14 cellular contexts compared by ENCODE assay signal in genomic region chr19:10686661-10687517, GRCh38. TPM values are rescaled to one million over a fixed set of nuclear protein-coding genes. Genes with fewer than 3 reads are reported as not detected.
DNase-seq lines count a peak whose midpoint lies in the region; ATAC-seq and TF ChIP-seq lines count a peak whose summit lies in the region.
"Had no signal": no experiment of that assay in that cellular context is flagged by ENCODE, and none has a peak within 500 bp of the region (broad histone marks: within the 10 kb centered on the region; RNA-seq: fewer than 3 reads in every experiment).

No MANE protein-coding gene starts in this region.

- H3K36me3 Mint-ChIP-seq in stimulated activated effector memory CD8-positive, alpha-beta T cell treated with anti-CD3 and anti-CD28 coated beads, Interleukin-12 subunit alpha, Interleukin-12 subunit beta, amount 100 ng/mL, for 72 hours: peaks cover 96% of the 10 kb centered on the region

- H3K27ac ChIP-seq in left ventricle myocardium inferior (replicated peaks): peak overlapping the region; percentile 45

- no peak overlapping the region for H3K4me3 ChIP-seq in choroid plexus epithelial cell (ENCODE audit: low read depth, low read length)
- no peak overlapping the region for H3K4me3 ChIP-seq in left ventricle myocardium inferior
- H3K4me3 ChIP-seq: lung had no signal

- ATAC-seq in stimulated activated effector memory CD8-positive, alpha-beta T cell treated with anti-CD3 and anti-CD28 coated beads, Interleukin-12 subunit alpha, Interleukin-12 subunit beta, amount 100 ng/mL, for 72 hours: no peak
- ATAC-seq: sciatic nerve had no signal

- DNase-seq in NCI-H748 (lab: John Stamatoyannopoulos, UW; ENCODE audit: unreplicated experiment): peak; percentile 7
- DNase-seq in NCI-H748 treated with DMSO at 0.1 percent for 48 hours (lab: John Stamatoyannopoulos, UW): no peak
- DNase-seq in choroid plexus epithelial cell (ENCODE audit: low read depth): peak; percentile 18
- DNase-seq in left ventricle myocardium inferior: peak; percentile 73
- no peak for DNase-seq in stimulated activated effector memory CD8-positive, alpha-beta T cell treated with anti-CD3 and anti-CD28 coated beads, Interleukin-12 subunit alpha, Interleukin-12 subunit beta, amount 100 ng/mL, for 72 hours (ENCODE audit: low spot score in 2 of 2)
- no peak for DNase-seq in GM03348 (ENCODE audit: low spot score)
- no peak for DNase-seq in activated effector memory CD4-positive, alpha-beta T cell treated with anti-CD3 and anti-CD28 coated beads, Interleukin-2, amount 50 U/mL, for 16 hours
- no peak for DNase-seq in GM19238 (ENCODE audit: insufficient read length, low spot score)
- DNase-seq: ACHN, GOT3, NCI-H446 treated with DMSO at 0.1 percent for 48 hours, SHP77 had no signal

- intact Hi-C loops in left ventricle myocardium inferior (cut with micrococcal nuclease): no loop called here

- H3K9me3 ChIP-seq in left ventricle myocardium inferior (replicated peaks): no peaks in the 10 kb centered on the region

- no peaks in the 10 kb centered on the region for H3K9me3 Mint-ChIP-seq in stimulated activated effector memory CD8-positive, alpha-beta T cell treated with anti-CD3 and anti-CD28 coated beads, Interleukin-12 subunit alpha, Interleukin-12 subunit beta, amount 100 ng/mL, for 72 hours

- H3K27me3 ChIP-seq in left ventricle myocardium inferior (ENCODE audit: low read depth): no peaks in the 10 kb centered on the region

- peak overlapping the region; percentile 29 for H3K27ac Mint-ChIP-seq in stimulated activated effector memory CD8-positive, alpha-beta T cell treated with anti-CD3 and anti-CD28 coated beads, Interleukin-12 subunit alpha, Interleukin-12 subunit beta, amount 100 ng/mL, for 72 hours

- H3K4me1 Mint-ChIP-seq in stimulated activated effector memory CD8-positive, alpha-beta T cell treated with anti-CD3 and anti-CD28 coated beads, Interleukin-12 subunit alpha, Interleukin-12 subunit beta, amount 100 ng/mL, for 72 hours: peaks cover 6% of the 10 kb centered on the region

- TF ChIP-seq CTCF in choroid plexus epithelial cell (conservative IDR thresholded peaks at IDR 0.05; ENCODE audit: low read depth, low read length) (no peak), left ventricle myocardium inferior (IDR thresholded peaks at IDR 0.05; ENCODE audit: borderline replicate concordance) (no peak)

- peaks cover 91% of the 10 kb centered on the region for H3K36me3 ChIP-seq in left ventricle myocardium inferior

- H3K4me1 ChIP-seq in left ventricle myocardium inferior: peaks cover 37% of the 10 kb centered on the region

- no peak overlapping the region for H3K4me3 Mint-ChIP-seq in stimulated activated effector memory CD8-positive, alpha-beta T cell treated with anti-CD3 and anti-CD28 coated beads, Interleukin-12 subunit alpha, Interleukin-12 subunit beta, amount 100 ng/mL, for 72 hours

RNA-seq across cellular contexts. Expression of gene QTRT1, which starts 14.3 kb away (rescaled TPM):
- total RNA-seq in left ventricle myocardium inferior: 30.5 TPM

RNA-seq across cellular contexts. Expression of gene DNM2, which starts 31.0 kb away (rescaled TPM):
- total RNA-seq in left ventricle myocardium inferior: 156 TPM

RNA-seq across cellular contexts. Expression of gene ILF3, which starts 32.7 kb away (rescaled TPM):
- total RNA-seq in left ventricle myocardium inferior: 106 TPM

Comparison
In these comparisons a context has a peak if more than half of its experiments do, and no peak if none do; other contexts are left out.
1. DNase-seq: peak in NCI-H748 (single experiment), choroid plexus epithelial cell (single experiment) and left ventricle myocardium inferior (single experiment); none in NCI-H748 treated with DMSO at 0.1 percent for 48 hours (single experiment), stimulated activated effector memory CD8-positive, alpha-beta T cell treated with anti-CD3 and anti-CD28 coated beads, Interleukin-12 subunit alpha, Interleukin-12 subunit beta, amount 100 ng/mL, for 72 hours (0 of 2), GM03348 (single experiment), activated effector memory CD4-positive, alpha-beta T cell treated with anti-CD3 and anti-CD28 coated beads, Interleukin-2, amount 50 U/mL, for 16 hours (single experiment) and GM19238 (single experiment).